8 cellular contexts compared by ENCODE assay signal in genomic region chr2:54666741-54667639, GRCh38. TPM values are rescaled to one million over a fixed set of nuclear protein-coding genes. Genes with fewer than 3 reads are reported as not detected.
DNase-seq lines count a peak whose midpoint lies in the region; ATAC-seq and TF ChIP-seq lines count a peak whose summit lies in the region.

No MANE protein-coding gene starts in this region.

- WGBS in liver = 50% methylated on average over 10 of the region's 10 CpGs

- peak in 1 of 2 donors; percentile 40 for TF ChIP-seq RAD21 in liver (IDR thresholded peaks at IDR 0.05)

- no peaks in the 10 kb centered on the region for H3K27me3 ChIP-seq in liver (ENCODE audit: control insufficient read depth in 4 of 4, insufficient read depth in 4 of 4, low read length in 3 of 4)

- DNase-seq in NCI-H1694 treated with DMSO at 0.1 percent for 48 hours (lab: John Stamatoyannopoulos, UW) (peak; percentile 91), choroid plexus epithelial cell (ENCODE audit: low read depth) (peak; percentile 44)
- no peak for DNase-seq in stimulated activated naive B cell treated with anti-CD40 and anti-IgM and Interleukin-4, amounts not matched to agents 10 μg/mL and 1 μg/mL and 100 μg/mL, for 72 hours
- DNase-seq in activated CD4-positive, alpha-beta T cell treated with anti-CD3 and anti-CD28 coated beads, Interleukin-2, amount 50 U/mL, for 4 hours = no peak

- no peaks in the 10 kb centered on the region for H3K9me3 ChIP-seq in liver (ENCODE audit: control insufficient read depth in 4 of 4, low read length in 3 of 4)

- H3K27ac Mint-ChIP-seq in stimulated activated naive B cell treated with anti-CD40 and anti-IgM and Interleukin-4, amounts not matched to agents 10 μg/mL and 1 μg/mL and 100 μg/mL, for 72 hours = peak overlapping the region; percentile 52

- no peaks in the 10 kb centered on the region for H3K27me3 Mint-ChIP-seq in stimulated activated naive B cell treated with anti-CD40 and anti-IgM and Interleukin-4, amounts not matched to agents 10 μg/mL and 1 μg/mL and 100 μg/mL, for 72 hours

- no peak overlapping the region for H3K4me3 Mint-ChIP-seq in stimulated activated naive B cell treated with anti-CD40 and anti-IgM and Interleukin-4, amounts not matched to agents 10 μg/mL and 1 μg/mL and 100 μg/mL, for 72 hours

- no peaks in the 10 kb centered on the region for H3K9me3 Mint-ChIP-seq in stimulated activated naive B cell treated with anti-CD40 and anti-IgM and Interleukin-4, amounts not matched to agents 10 μg/mL and 1 μg/mL and 100 μg/mL, for 72 hours

- ATAC-seq in stimulated activated naive B cell treated with anti-CD40 and anti-IgM and Interleukin-4, amounts not matched to agents 10 μg/mL and 1 μg/mL and 100 μg/mL, for 72 hours (replicated peaks) = no peak
- ATAC-seq in HG03342 (IDR thresholded peaks at IDR 0.05; ENCODE audit: unreplicated experiment) (no peak), HG02970 (IDR thresholded peaks at IDR 0.05; ENCODE audit: low FRiP score, unreplicated experiment) (no peak), HG03457 (IDR thresholded peaks at IDR 0.05; ENCODE audit: unreplicated experiment) (no peak)

- no peak overlapping the region for H3K4me3 ChIP-seq in choroid plexus epithelial cell (ENCODE audit: low read depth, low read length)
- no peak overlapping the region for H3K4me3 ChIP-seq in liver (ENCODE audit: low read depth in 1 of 3, low read length in 3 of 3)

- peaks cover 2 to 14% of the 10 kb centered on the region in 2 donors for H3K4me1 Mint-ChIP-seq in stimulated activated naive B cell treated with anti-CD40 and anti-IgM and Interleukin-4, amounts not matched to agents 10 μg/mL and 1 μg/mL and 100 μg/mL, for 72 hours

- H3K36me3 Mint-ChIP-seq in stimulated activated naive B cell treated with anti-CD40 and anti-IgM and Interleukin-4, amounts not matched to agents 10 μg/mL and 1 μg/mL and 100 μg/mL, for 72 hours = peaks cover 41 to 72% of the 10 kb centered on the region in 2 donors

- H3K36me3 ChIP-seq in liver (ENCODE audit: control insufficient read depth in 4 of 4, insufficient read depth in 3 of 4, low read depth in 1 of 4, low read length in 3 of 4) = peaks cover 0 to 37% (median 24%) of the 10 kb centered on the region in 4 donors

- H3K4me1 ChIP-seq in liver (ENCODE audit: control insufficient read depth in 4 of 4, insufficient read depth in 4 of 4, low read length in 3 of 4) = peaks cover 13 to 70% (median 58%) of the 10 kb centered on the region in 4 donors

- H3K27ac ChIP-seq in liver (ENCODE audit: low read depth in 1 of 2, low read length in 2 of 2) = peak overlapping the region; percentile 55 to 66

- H3K9ac ChIP-seq in liver (ENCODE audit: low read depth in 1 of 2, low read length in 2 of 2) = peak overlapping the region in 1 of 2 donors; percentile 40

- TF ChIP-seq CTCF in choroid plexus epithelial cell (conservative IDR thresholded peaks at IDR 0.05; ENCODE audit: low read depth, low read length) (no peak), liver (IDR thresholded peaks at IDR 0.05; ENCODE audit: low read depth, low read length, missing input control) (no peak)

TF ChIP-seq in liver, 16 proteins besides CTCF, POLR2A, EP300 and RAD21:
- peak; percentile 62 for TF ChIP-seq NR2F2 (IDR thresholded peaks at IDR 0.05)
- TF ChIP-seq TAF1 (conservative IDR thresholded peaks at IDR 0.05) = no peak
- TF ChIP-seq YY1 (IDR thresholded peaks at IDR 0.05) = peak; percentile 62
- peak in 1 of 2 donors; percentile 34 for TF ChIP-seq JUND (IDR thresholded peaks at IDR 0.05)
- peak in 1 of 2 donors; percentile 26 for TF ChIP-seq EGR1 (IDR thresholded peaks at IDR 0.05; ENCODE audit: low read depth in 2 of 2)
- peak; percentile 63 to 75 for TF ChIP-seq HNF4A (conservative IDR thresholded peaks at IDR 0.05)
- no peak for TF ChIP-seq FOXA1 (IDR thresholded peaks at IDR 0.05)
- TF ChIP-seq RXRA (IDR thresholded peaks at IDR 0.05) = peak; percentile 74 to 87
- no peak for TF ChIP-seq ATF3 (IDR thresholded peaks at IDR 0.05)
- TF ChIP-seq SP1 (IDR thresholded peaks at IDR 0.05) = peak; percentile 62
- TF ChIP-seq HNF4G (IDR thresholded peaks at IDR 0.05) = no peak
- no peak for TF ChIP-seq FOXA2 (IDR thresholded peaks at IDR 0.05)
- no peak for TF ChIP-seq GABPA (IDR thresholded peaks at IDR 0.05 in 1 of 2, conservative IDR thresholded peaks at IDR 0.05 in 1 of 2)
- TF ChIP-seq, protein P1, sequence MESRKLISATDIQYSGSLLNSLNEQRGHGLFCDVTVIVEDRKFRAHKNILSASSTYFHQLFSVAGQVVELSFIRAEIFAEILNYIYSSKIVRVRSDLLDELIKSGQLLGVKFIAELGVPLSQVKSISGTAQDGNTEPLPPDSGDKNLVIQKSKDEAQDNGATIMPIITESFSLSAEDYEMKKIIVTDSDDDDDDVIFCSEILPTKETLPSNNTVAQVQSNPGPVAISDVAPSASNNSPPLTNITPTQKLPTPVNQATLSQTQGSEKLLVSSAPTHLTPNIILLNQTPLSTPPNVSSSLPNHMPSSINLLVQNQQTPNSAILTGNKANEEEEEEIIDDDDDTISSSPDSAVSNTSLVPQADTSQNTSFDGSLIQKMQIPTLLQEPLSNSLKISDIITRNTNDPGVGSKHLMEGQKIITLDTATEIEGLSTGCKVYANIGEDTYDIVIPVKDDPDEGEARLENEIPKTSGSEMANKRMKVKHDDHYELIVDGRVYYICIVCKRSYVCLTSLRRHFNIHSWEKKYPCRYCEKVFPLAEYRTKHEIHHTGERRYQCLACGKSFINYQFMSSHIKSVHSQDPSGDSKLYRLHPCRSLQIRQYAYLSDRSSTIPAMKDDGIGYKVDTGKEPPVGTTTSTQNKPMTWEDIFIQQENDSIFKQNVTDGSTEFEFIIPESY (IDR thresholded peaks at IDR 0.05) = peak; percentile 19
- TF ChIP-seq REST (IDR thresholded peaks at IDR 0.05) = peak; percentile 73
- peak; percentile 40 for TF ChIP-seq MAX (IDR thresholded peaks at IDR 0.05)

RNA-seq across cellular contexts. Expression of gene EML6, which starts 56.5 kb away (rescaled TPM):
- 1 to 10 TPM; 1.7 to 3.0 TPM for total RNA-seq in liver
- polyA plus RNA-seq in liver = 1 to 10 TPM in 1 of 2 donors, under 1 TPM in 1; 0.33 to 1.2 TPM

Comparison
In these comparisons a context has a peak if more than half of its experiments do, and no peak if none do; other contexts are left out.
1. DNase-seq: peak in NCI-H1694 treated with DMSO at 0.1 percent for 48 hours (single experiment) and choroid plexus epithelial cell (single experiment); none in stimulated activated naive B cell treated with anti-CD40 and anti-IgM and Interleukin-4, amounts not matched to agents 10 μg/mL and 1 μg/mL and 100 μg/mL, for 72 hours (single experiment) and activated CD4-positive, alpha-beta T cell treated with anti-CD3 and anti-CD28 coated beads, Interleukin-2, amount 50 U/mL, for 4 hours (0 of 2).